In the genomic region with DNA sequence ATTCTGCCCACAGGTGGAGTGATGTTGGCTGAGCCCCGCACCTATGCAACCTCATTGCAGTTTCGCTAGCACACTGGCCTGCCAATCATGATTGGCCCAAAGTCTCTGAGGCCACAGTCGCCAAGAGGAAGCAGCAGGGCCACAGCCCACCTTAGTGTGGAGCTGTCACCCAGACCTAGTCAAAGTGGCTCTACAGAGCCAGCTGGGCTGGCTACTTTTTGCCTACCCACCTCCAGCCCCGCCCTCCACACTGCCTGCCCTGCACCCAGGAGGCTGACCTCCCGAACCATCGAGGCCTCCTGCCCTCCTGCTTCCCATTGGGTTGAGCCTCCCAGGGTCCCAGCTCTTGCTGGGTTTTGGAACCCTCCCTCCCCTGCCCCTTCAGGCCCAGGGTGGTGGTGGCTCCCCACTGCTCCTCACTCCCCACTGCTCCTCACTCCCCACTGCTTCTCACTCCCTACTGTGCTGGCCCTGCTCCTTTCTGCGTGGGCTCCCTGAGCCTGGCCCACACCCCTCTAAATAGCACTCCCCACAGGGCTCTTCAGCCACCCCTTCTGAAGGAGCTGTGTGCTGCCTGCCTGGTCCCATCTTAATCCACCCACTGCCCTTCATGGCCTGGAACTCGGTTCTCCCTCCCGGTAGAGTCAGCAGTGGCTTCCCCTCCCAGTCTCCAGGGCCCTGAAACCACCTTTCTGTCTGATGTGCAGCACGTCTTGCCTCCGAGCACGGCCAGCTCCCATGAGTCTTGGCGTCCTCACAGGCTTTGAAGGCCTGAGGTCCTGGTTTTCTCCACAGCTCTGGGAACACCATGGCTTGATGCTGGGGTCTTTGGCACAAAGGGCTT, we compare ENCODE assay signal across 24 cellular contexts.
DNase-seq lines count a peak whose midpoint lies in the region; ATAC-seq and TF ChIP-seq lines count a peak whose summit lies in the region.
"Had no signal": no experiment of that assay in that cellular context is flagged by ENCODE, and none has a peak within 500 bp of the region (broad histone marks: within the 10 kb centered on the region; RNA-seq: fewer than 3 reads in every experiment).

No MANE protein-coding gene starts in this region.

- H3K4me3 Mint-ChIP-seq in neural crest cell = no peak overlapping the region
- H3K4me3 Mint-ChIP-seq in activated T-cell treated with anti-CD3 and anti-CD28 coated beads, Interleukin-2, amount 50 U/mL, for 72 hours = no peak overlapping the region
- H3K4me3 Mint-ChIP-seq: CD4-positive, alpha-beta memory T cell had no signal

- no peaks in the 10 kb centered on the region for H3K9me3 ChIP-seq in upper lobe of right lung
- H3K9me3 ChIP-seq: A549 had no signal

- H3K36me3 ChIP-seq in upper lobe of right lung = no peaks in the 10 kb centered on the region

- H3K36me3 Mint-ChIP-seq in neural crest cell (ENCODE audit: low read depth) = no peaks in the 10 kb centered on the region
- no peaks in the 10 kb centered on the region for H3K36me3 Mint-ChIP-seq in activated T-cell treated with anti-CD3 and anti-CD28 coated beads, Interleukin-2, amount 50 U/mL, for 72 hours (ENCODE audit: insufficient read depth in 2 of 2)
- H3K36me3 Mint-ChIP-seq: CD4-positive, alpha-beta memory T cell had no signal

- intact Hi-C loops in dorsolateral prefrontal cortex (cut with DNase I) = no loop called here
- intact Hi-C loops in upper lobe of right lung (cut with DNase I) = no loop called here

- H3K27ac Mint-ChIP-seq in neural crest cell (ENCODE audit: unreplicated experiment) = peak overlapping the region; percentile 79
- H3K27ac Mint-ChIP-seq in activated T-cell treated with anti-CD3 and anti-CD28 coated beads, Interleukin-2, amount 50 U/mL, for 72 hours = no peak overlapping the region
- H3K27ac Mint-ChIP-seq: IgD-negative memory B cell had no signal

- no peak for ATAC-seq in upper lobe of right lung
- ATAC-seq in activated T-cell treated with anti-CD3 and anti-CD28 coated beads, Interleukin-2, amount 50 U/mL, for 72 hours (replicated peaks in 1 of 2) = no peak

- DNase-seq in dorsolateral prefrontal cortex (peak in 1 of 10 donors; percentile 46), neural crest cell (ENCODE audit: low read depth, low spot score) (no peak), upper lobe of right lung (peak; percentile 51), NCI-H146 (lab: John Stamatoyannopoulos, UW) (no peak), NOMO-1 treated with dmso at 0.1 percent for 144 hours (lab: John Stamatoyannopoulos, UW; ENCODE audit: unreplicated experiment) (no peak)
- DNase-seq in activated T-cell treated with anti-CD3 and anti-CD28 coated beads, Interleukin-2, amount 50 U/mL, for 72 hours = no peak
- DNase-seq: CD4-positive, alpha-beta memory T cell; COR-L47; DMS53; GOT3; HCEC 1CT; MM.1S; NCI-H1417; NCI-H1694 treated with DMSO at 0.1 percent for 48 hours; NCI-H2081; NCI-H2227 treated with DMSO at 0.1 percent for 48 hours; NCI-H526 treated with DMSO at 0.1 percent for 48 hours; SHP77 had no signal

- peaks cover 63% of the 10 kb centered on the region for H3K4me1 Mint-ChIP-seq in neural crest cell
- H3K4me1 Mint-ChIP-seq in activated T-cell treated with anti-CD3 and anti-CD28 coated beads, Interleukin-2, amount 50 U/mL, for 72 hours (ENCODE audit: low read depth) = no peaks in the 10 kb centered on the region
- H3K4me1 Mint-ChIP-seq: CD4-positive, alpha-beta memory T cell; IgD-negative memory B cell had no signal

- H3K4me3 ChIP-seq in dorsolateral prefrontal cortex (no peak overlapping the region), upper lobe of right lung (no peak overlapping the region)
- H3K4me3 ChIP-seq: A549 had no signal

- H3K4me1 ChIP-seq in upper lobe of right lung = no peaks in the 10 kb centered on the region
- H3K4me1 ChIP-seq: A549 had no signal

- TF ChIP-seq CTCF in dorsolateral prefrontal cortex (IDR thresholded peaks at IDR 0.05 in 54 of 56, conservative IDR thresholded peaks at IDR 0.05 in 2 of 56; ENCODE audit: low read depth in 1 of 56, partially characterized antibody in 56 of 56) (no peak), neural crest cell (conservative IDR thresholded peaks at IDR 0.05) (no peak), upper lobe of right lung (IDR thresholded peaks at IDR 0.05) (no peak)

- H3K27ac ChIP-seq in angular gyrus (ENCODE audit: low read depth, low read length) (peak overlapping the region; percentile 51), dorsolateral prefrontal cortex (peak overlapping the region in 38 of 59 donors; percentile 1 to 85 (median 52)), upper lobe of right lung (no peak overlapping the region)
- H3K27ac ChIP-seq: A549, HL-60, KMS-11, RWPE1 had no signal

- H3K9me3 Mint-ChIP-seq in neural crest cell = no peaks in the 10 kb centered on the region
- H3K9me3 Mint-ChIP-seq in activated T-cell treated with anti-CD3 and anti-CD28 coated beads, Interleukin-2, amount 50 U/mL, for 72 hours = no peaks in the 10 kb centered on the region
- H3K9me3 Mint-ChIP-seq: IgD-negative memory B cell had no signal

- peaks cover 0 to 5% (median 0%) of the 10 kb centered on the region in 45 donors for H3K27me3 ChIP-seq in dorsolateral prefrontal cortex
- H3K27me3 ChIP-seq in upper lobe of right lung = peaks cover 4% of the 10 kb centered on the region

- no peaks in the 10 kb centered on the region for H3K27me3 Mint-ChIP-seq in neural crest cell (ENCODE audit: low read depth)
- peaks cover 13% of the 10 kb centered on the region for H3K27me3 Mint-ChIP-seq in activated T-cell treated with anti-CD3 and anti-CD28 coated beads, Interleukin-2, amount 50 U/mL, for 72 hours (ENCODE audit: low read depth)
